In the genomic region with DNA sequence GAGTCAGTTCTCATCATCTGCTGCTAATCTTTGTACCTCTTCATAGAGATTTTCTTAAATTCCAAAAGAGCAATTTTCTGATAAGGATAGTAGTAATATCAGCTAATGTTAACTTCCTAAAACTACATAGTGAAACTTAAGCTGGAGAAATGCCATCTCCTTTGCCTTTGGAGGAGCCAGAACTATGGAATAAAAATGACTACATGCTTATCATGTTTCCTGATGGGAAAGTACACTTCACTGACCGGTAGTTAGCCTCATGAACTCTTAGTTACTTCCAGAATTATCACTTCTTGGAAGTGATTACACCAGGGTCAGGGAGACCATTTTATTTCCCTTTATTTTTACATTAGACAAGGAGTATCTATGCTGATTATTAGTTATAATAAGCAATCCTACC, we compare ENCODE assay signal across 30 cellular contexts.
"Had no signal": no experiment of that assay in that cellular context is flagged by ENCODE, and none has a peak within 500 bp of the region (broad histone marks: within the 10 kb centered on the region; RNA-seq: fewer than 3 reads in every experiment).

No MANE protein-coding gene starts in this region.

- H3K27me3 ChIP-seq: left lung, neural progenitor cell, neutrophil, ovary, right atrium auricular region, stomach, testis, thyroid gland, transverse colon, upper lobe of left lung, vagina had no signal

- H2AFZ ChIP-seq: neural progenitor cell had no signal

- H3K4me1 ChIP-seq: left lung, lower lobe of right lung, neural progenitor cell, right atrium auricular region, testis, thyroid gland, transverse colon, upper lobe of left lung, vagina had no signal

- FAIRE-seq: islet of Langerhans, kidney had no signal

- ATAC-seq: left colon; left lung; lower lobe of right lung; natural killer cell; sciatic nerve; stimulated activated naive B cell treated with anti-CD40 and anti-IgM and Interleukin-4, amounts not matched to agents 10 μg/mL and 1 μg/mL and 100 μg/mL, for 72 hours; stimulated activated naive CD8-positive, alpha-beta T cell treated with anti-CD3 and anti-CD28 coated beads, Interleukin-15, Interleukin-2, amounts not matched to agents 100 U/mL and 50 U/mL, for 24 hours had no signal

- H3K4me2 ChIP-seq: neural progenitor cell had no signal

- H3K27ac ChIP-seq: left lung, lower lobe of right lung, neural progenitor cell, neutrophil, ovary, right atrium auricular region, skin epidermis, stomach, testis, thyroid gland, transverse colon, upper lobe of left lung, vagina had no signal

- H3K9ac ChIP-seq: neural progenitor cell had no signal

- H3K9me3 ChIP-seq: lower lobe of right lung, neutrophil, ovary, right atrium auricular region, stomach, testis, thyroid gland, transverse colon, upper lobe of left lung, vagina had no signal

- H3K36me3 ChIP-seq: left lung, lower lobe of right lung, neural progenitor cell, neutrophil, ovary, right atrium auricular region, stomach, thyroid gland, transverse colon, upper lobe of left lung, vagina had no signal

- H3K4me3 ChIP-seq: left lung, lower lobe of right lung, neural progenitor cell, ovary, right atrium auricular region, skin epidermis, stomach, testis, thyroid gland, transverse colon, upper lobe of left lung, vagina had no signal

- DNase-seq: hypothalamus; immature natural killer cell; kidney; left colon; left lung; lower lobe of right lung; mesendoderm; naive B cell; natural killer cell; nephron progenitor cell; occipital lobe; ovary; stimulated activated CD4-positive, alpha-beta T cell treated with anti-CD3 and anti-CD28 coated beads, Interleukin-12 subunit alpha, Interleukin-12 subunit beta, amount 100 ng/mL, for 4 hours; stimulated activated CD4-positive, alpha-beta T cell treated with anti-CD3 and anti-CD28 coated beads, Interleukin-15, amount 100 ng/mL, for 24 hours; stimulated activated CD4-positive, alpha-beta T cell treated with anti-CD3 and anti-CD28 coated beads, Interleukin-2, amount 100 ng/mL, for 24 hours; stimulated activated CD4-positive, alpha-beta T cell treated with anti-CD3 and anti-CD28 coated beads, Interleukin-4, amount 100 ng/mL, for 1 hour; stimulated activated naive B cell treated with anti-CD40 and anti-IgM and Interleukin-4, amounts not matched to agents 10 μg/mL and 1 μg/mL and 100 μg/mL, for 72 hours; stimulated activated naive CD8-positive, alpha-beta T cell treated with anti-CD3 and anti-CD28 coated beads, Interleukin-15, Interleukin-2, amounts not matched to agents 100 U/mL and 50 U/mL, for 24 hours; stomach; testis; thyroid gland; transverse colon; upper lobe of left lung had no signal
